In the genomic region with DNA sequence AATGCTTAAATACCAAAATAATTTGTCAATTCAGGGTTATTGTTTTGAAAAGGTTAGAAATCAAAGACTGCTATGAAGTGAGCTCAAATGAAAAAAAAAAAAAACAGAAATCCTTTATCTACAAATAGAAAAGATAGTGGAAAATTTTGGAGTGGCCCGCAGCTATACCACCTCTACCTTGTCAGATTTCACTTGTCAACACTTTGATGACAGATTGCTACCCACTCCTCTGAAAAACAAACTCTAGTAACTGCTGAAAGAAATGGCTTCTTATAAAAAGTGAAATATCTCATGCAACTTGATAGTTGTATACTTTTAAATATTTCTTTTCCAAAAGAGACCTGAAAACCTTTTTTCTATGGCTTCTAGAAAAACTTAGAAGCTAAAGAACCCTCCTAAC, we compare ENCODE assay signal across 26 cellular contexts.
"Had no signal": no experiment of that assay in that cellular context is flagged by ENCODE, and none has a peak within 500 bp of the region (broad histone marks: within the 10 kb centered on the region; RNA-seq: fewer than 3 reads in every experiment).

No MANE protein-coding gene starts in this region.

- FAIRE-seq: urothelium cell line had no signal

- H3K4me3 ChIP-seq: stomach, suprapubic skin, testis, thoracic aorta, thyroid gland, tibial artery, transverse colon, upper lobe of left lung, upper lobe of right lung, uterus, vagina had no signal

- H3K4me1 ChIP-seq: stomach, suprapubic skin, testis, thyroid gland, tibial artery, transverse colon, upper lobe of left lung, upper lobe of right lung, uterus, vagina had no signal

- ATAC-seq: stimulated activated effector memory CD8-positive, alpha-beta T cell treated with anti-CD3 and anti-CD28 coated beads, Interleukin-12 subunit alpha, Interleukin-12 subunit beta, amount 100 ng/mL, for 72 hours; stimulated activated memory B cell treated with anti-CD40 and anti-IgM and Interleukin-4, amounts not matched to agents 10 μg/mL and 1 μg/mL and 100 μg/mL, for 72 hours; stimulated activated naive B cell treated with anti-CD40 and anti-IgM and Interleukin-4, amounts not matched to agents 10 μg/mL and 1 μg/mL and 100 μg/mL, for 72 hours; stimulated activated naive CD8-positive, alpha-beta T cell treated with anti-CD3 and anti-CD28 coated beads, Interleukin-15, amount 100 ng/mL, for 72 hours; stimulated activated naive CD8-positive, alpha-beta T cell treated with anti-CD3 and anti-CD28 coated beads, Interleukin-15, Interleukin-2, amounts not matched to agents 100 U/mL and 50 U/mL, for 24 hours; upper lobe of right lung had no signal

- H3K27ac ChIP-seq: stomach, suprapubic skin, testis, thoracic aorta, thyroid gland, tibial artery, transverse colon, upper lobe of left lung, upper lobe of right lung, uterus, vagina had no signal

- H3K27me3 ChIP-seq: stomach, suprapubic skin, testis, thyroid gland, tibial artery, transverse colon, upper lobe of left lung, upper lobe of right lung, uterus, vagina had no signal

- DNase-seq: stimulated activated CD4-positive, alpha-beta T cell treated with anti-CD3 and anti-CD28 coated beads, Interleukin-2, amount 100 ng/mL, for 48 hours; stimulated activated CD4-positive, alpha-beta T cell treated with anti-CD3 and anti-CD28 coated beads, Interleukin-4, amount 100 ng/mL, for 1 hour; stimulated activated CD4-positive, alpha-beta T cell treated with anti-CD3 and anti-CD28 coated beads, Interleukin-4, amount 100 ng/mL, for 24 hours; stimulated activated CD4-positive, alpha-beta T cell treated with anti-CD3 and anti-CD28 coated beads, Interleukin-4, amount 100 ng/mL, for 4 hours; stimulated activated CD8-positive, alpha-beta memory T cell treated with anti-CD3 and anti-CD28 coated beads, Interleukin-4, amount 100 ng/mL, for 48 hours; stimulated activated naive B cell treated with anti-CD40 and anti-IgM and Interleukin-4, amounts not matched to agents 10 μg/mL and 1 μg/mL and 100 μg/mL, for 72 hours; stimulated activated naive CD4-positive, alpha-beta T cell; stimulated activated naive CD4-positive, alpha-beta T cell treated with Interleukin-2 at 50 U/mL for 16 hours; stimulated activated naive CD8-positive, alpha-beta T cell treated with anti-CD3 and anti-CD28 coated beads, Interleukin-15, amount 100 ng/mL, for 72 hours; stimulated activated naive CD8-positive, alpha-beta T cell treated with anti-CD3 and anti-CD28 coated beads, Interleukin-15, Interleukin-2, amounts not matched to agents 100 U/mL and 50 U/mL, for 24 hours; stomach; substantia nigra; testis; thyroid gland; tibial artery; transverse colon; trophoblast cell; upper lobe of left lung; upper lobe of right lung; uterus had no signal

- H3K36me3 ChIP-seq: stomach, suprapubic skin, thoracic aorta, thyroid gland, tibial artery, transverse colon, upper lobe of left lung, upper lobe of right lung, uterus, vagina had no signal

- H3K9me3 ChIP-seq: suprapubic skin, testis, thoracic aorta, thyroid gland, transverse colon, upper lobe of left lung, upper lobe of right lung, uterus, vagina had no signal
